Comparison of ENCODE assay signal across 25 cellular contexts in genomic region chr9:71130521-71130920, GRCh38.
"Had no signal": no experiment of that assay in that cellular context is flagged by ENCODE, and none has a peak within 500 bp of the region (broad histone marks: within the 10 kb centered on the region; RNA-seq: fewer than 3 reads in every experiment).

No MANE protein-coding gene starts in this region.

- ATAC-seq: stimulated activated effector memory CD8-positive, alpha-beta T cell treated with anti-CD3 and anti-CD28 coated beads, Interleukin-12 subunit alpha, Interleukin-12 subunit beta, amount 100 ng/mL, for 72 hours; stimulated activated memory B cell treated with anti-CD40 and anti-IgM and Interleukin-4, amounts not matched to agents 10 μg/mL and 1 μg/mL and 100 μg/mL, for 72 hours; stimulated activated naive B cell treated with anti-CD40 and anti-IgM and Interleukin-4, amounts not matched to agents 10 μg/mL and 1 μg/mL and 100 μg/mL, for 72 hours; stimulated activated naive CD8-positive, alpha-beta T cell treated with anti-CD3 and anti-CD28 coated beads, Interleukin-15, amount 100 ng/mL, for 72 hours; stimulated activated naive CD8-positive, alpha-beta T cell treated with anti-CD3 and anti-CD28 coated beads, Interleukin-15, Interleukin-2, amounts not matched to agents 100 U/mL and 50 U/mL, for 24 hours; upper lobe of right lung had no signal

- H3K27ac ChIP-seq: stomach, suprapubic skin, testis, thoracic aorta, thyroid gland, tibial artery, tibial nerve, transverse colon, upper lobe of left lung, upper lobe of right lung, uterus, vagina had no signal

- H3K36me3 ChIP-seq: stomach, suprapubic skin, thoracic aorta, thyroid gland, tibial artery, tibial nerve, transverse colon, upper lobe of left lung, upper lobe of right lung, uterus, vagina had no signal

- DNase-seq: stimulated activated CD4-positive, alpha-beta T cell treated with anti-CD3 and anti-CD28 coated beads, Interleukin-2, amount 100 ng/mL, for 48 hours; stimulated activated CD4-positive, alpha-beta T cell treated with anti-CD3 and anti-CD28 coated beads, Interleukin-4, amount 100 ng/mL, for 1 hour; stimulated activated CD4-positive, alpha-beta T cell treated with anti-CD3 and anti-CD28 coated beads, Interleukin-4, amount 100 ng/mL, for 24 hours; stimulated activated CD4-positive, alpha-beta T cell treated with anti-CD3 and anti-CD28 coated beads, Interleukin-4, amount 100 ng/mL, for 4 hours; stimulated activated CD8-positive, alpha-beta memory T cell treated with anti-CD3 and anti-CD28 coated beads, Interleukin-4, amount 100 ng/mL, for 48 hours; stimulated activated naive B cell treated with anti-CD40 and anti-IgM and Interleukin-4, amounts not matched to agents 10 μg/mL and 1 μg/mL and 100 μg/mL, for 72 hours; stimulated activated naive CD4-positive, alpha-beta T cell; stimulated activated naive CD4-positive, alpha-beta T cell treated with Interleukin-2 at 50 U/mL for 16 hours; stimulated activated naive CD8-positive, alpha-beta T cell treated with anti-CD3 and anti-CD28 coated beads, Interleukin-15, amount 100 ng/mL, for 72 hours; stimulated activated naive CD8-positive, alpha-beta T cell treated with anti-CD3 and anti-CD28 coated beads, Interleukin-15, Interleukin-2, amounts not matched to agents 100 U/mL and 50 U/mL, for 24 hours; stomach; testis; thyroid gland; tibial artery; transverse colon; trophoblast cell; upper lobe of left lung; upper lobe of right lung; uterus had no signal

- H3K4me3 ChIP-seq: stomach, suprapubic skin, testis, thoracic aorta, thyroid gland, tibial artery, tibial nerve, transverse colon, upper lobe of left lung, upper lobe of right lung, uterus, vagina had no signal

- H3K9me3 ChIP-seq: stomach, suprapubic skin, testis, thoracic aorta, thyroid gland, tibial artery, tibial nerve, transverse colon, upper lobe of left lung, upper lobe of right lung, uterus, vagina had no signal

- H3K27me3 ChIP-seq: stomach, suprapubic skin, testis, thyroid gland, tibial artery, tibial nerve, transverse colon, upper lobe of left lung, upper lobe of right lung, uterus, vagina had no signal

- H3K4me1 ChIP-seq: stomach, suprapubic skin, testis, thyroid gland, tibial artery, tibial nerve, transverse colon, upper lobe of left lung, upper lobe of right lung, uterus, vagina had no signal
